8 cellular contexts compared by ENCODE assay signal in genomic region chr1:156608036-156608674, GRCh38. TPM values are rescaled to one million over a fixed set of nuclear protein-coding genes. Genes with fewer than 3 reads are reported as not detected.
DNase-seq lines count a peak whose midpoint lies in the region; ATAC-seq and TF ChIP-seq lines count a peak whose summit lies in the region.

No MANE protein-coding gene starts in this region.

- H3K27ac ChIP-seq in left ventricle myocardium inferior (replicated peaks) = no peak overlapping the region

- intact Hi-C loops in left ventricle myocardium inferior (cut with micrococcal nuclease) = loop anchor here (10.0 kb wide), 1 partner anchor 153 kb away; no protein-coding TSS in a partner anchor
- intact Hi-C loops in sciatic nerve (cut with DNase I) = loop anchor here (10.0 kb wide), 1 partner anchor 223 kb away; no protein-coding TSS in a partner anchor

- TF ChIP-seq CTCF in left ventricle myocardium inferior (IDR thresholded peaks at IDR 0.05; ENCODE audit: borderline replicate concordance) = peak; percentile 88

- DNase-seq in COLO829 (ENCODE audit: low spot score) (peak; percentile 74), NCI-H1417 (lab: John Stamatoyannopoulos, UW) (peak; percentile 63 to 87 (median 86)), SKM-1 treated with dmso at 0.1 percent for 144 hours (lab: John Stamatoyannopoulos, UW; ENCODE audit: unreplicated experiment) (peak; percentile 90), amygdala (lab: John Stamatoyannopoulos, UW) (peak in 35 of 56 donors; percentile 14 to 78 (median 40)), left ventricle myocardium inferior (no peak), sciatic nerve (ENCODE audit: low spot score) (no peak)

- peaks cover 7% of the 10 kb centered on the region for H3K27me3 ChIP-seq in left ventricle myocardium inferior (ENCODE audit: low read depth)

- H3K4me1 ChIP-seq in left ventricle myocardium inferior = peaks cover 9% of the 10 kb centered on the region

- H3K4me3 ChIP-seq in left ventricle myocardium inferior = no peak overlapping the region

- no peaks in the 10 kb centered on the region for H3K9me3 ChIP-seq in left ventricle myocardium inferior (replicated peaks)

- peak; percentile 83 for ATAC-seq in GM21619 (IDR thresholded peaks at IDR 0.05; ENCODE audit: unreplicated experiment)
- peak; percentile 93 for ATAC-seq in sciatic nerve
- ATAC-seq in HG03097 (IDR thresholded peaks at IDR 0.05; ENCODE audit: low FRiP score, unreplicated experiment) = no peak

- no peaks in the 10 kb centered on the region for H3K36me3 ChIP-seq in left ventricle myocardium inferior

RNA-seq across cellular contexts. Expression of gene GPATCH4, which starts 6.9 kb away (rescaled TPM):
- total RNA-seq in left ventricle myocardium inferior (15.1 TPM), sciatic nerve (19.7 TPM)

RNA-seq across cellular contexts. Expression of gene HAPLN2, which starts 11.1 kb away (rescaled TPM):
- total RNA-seq in left ventricle myocardium inferior = 1.2 TPM
- 5.5 TPM for total RNA-seq in sciatic nerve

RNA-seq across cellular contexts. Expression of gene NAXE, which starts 16.6 kb away (rescaled TPM):
- total RNA-seq in left ventricle myocardium inferior (102 TPM), sciatic nerve (47.3 TPM)

RNA-seq across cellular contexts. Expression of gene TTC24, which starts 28.6 kb away (rescaled TPM):
- total RNA-seq in left ventricle myocardium inferior = not detected
- not detected for total RNA-seq in sciatic nerve

RNA-seq across cellular contexts. Expression of gene BCAN, which starts 33.8 kb away (rescaled TPM):
- 0.05 TPM for total RNA-seq in left ventricle myocardium inferior
- 0.27 TPM for total RNA-seq in sciatic nerve

Comparison
In these comparisons a context has a peak if more than half of its experiments do, and no peak if none do; other contexts are left out.
1. DNase-seq: peak in COLO829 (single experiment), NCI-H1417 (3 of 3), SKM-1 treated with dmso at 0.1 percent for 144 hours (single experiment) and amygdala (35 of 56); none in left ventricle myocardium inferior (single experiment) and sciatic nerve (single experiment).